13 cellular contexts compared by ENCODE assay signal in genomic region chr17:15947331-15947730, GRCh38. TPM values are rescaled to one million over a fixed set of nuclear protein-coding genes. Genes with fewer than 3 reads are reported as not detected.
DNase-seq lines count a peak whose midpoint lies in the region; ATAC-seq, FAIRE-seq and TF ChIP-seq lines count a peak whose summit lies in the region.
"Had no signal": no experiment of that assay in that cellular context is flagged by ENCODE, and none has a peak within 500 bp of the region (broad histone marks: within the 10 kb centered on the region; RNA-seq: fewer than 3 reads in every experiment).

No MANE protein-coding gene starts in this region.

- intact Hi-C loops in HCT116 (cut with micrococcal nuclease) (loop anchor here (5.0 kb wide), 1 partner anchor 690 kb away; no protein-coding TSS in a partner anchor), K562 (cut with micrococcal nuclease) (loop anchor here (5.0 kb wide), 1 partner anchor 35 kb away; no protein-coding TSS in a partner anchor), spleen (cut with DNase I; ENCODE audit: low total_unique reads) (no loop called here)

- TF ChIP-seq EP300 in K562 (IDR thresholded peaks at IDR 0.05; ENCODE audit: low read length) = no peak

- H3K9me3 ChIP-seq in HCT116 (ENCODE audit: control insufficient read depth in 1 of 2, insufficient read depth in 1 of 2, low read depth in 1 of 2, low read length in 2 of 2) = no peaks in the 10 kb centered on the region
- H3K9me3 ChIP-seq in K562 (replicated peaks; ENCODE audit: control insufficient read depth, insufficient read depth, low read depth, low read length) = no peaks in the 10 kb centered on the region
- H3K9me3 ChIP-seq in spleen = no peaks in the 10 kb centered on the region

- ATAC-seq in HCT116 = no peak
- no peak for ATAC-seq in K562
- ATAC-seq in HG03342 (IDR thresholded peaks at IDR 0.05; ENCODE audit: unreplicated experiment) = no peak
- ATAC-seq: activated CD8-positive, alpha-beta T cell treated with anti-CD3 and anti-CD28 coated beads, Interleukin-2, amount 10 ng/mL, durations not matched to agents 7 days and 5 days; activated naive CD4-positive, alpha-beta T cell treated with anti-CD3 and anti-CD28 coated beads, Interleukin-2, amount 50 U/mL, for 72 hours; T-helper 17 cell had no signal

- H3K36me3 ChIP-seq in HCT116 (ENCODE audit: control insufficient read depth in 1 of 2, insufficient read depth in 2 of 2, low read length in 2 of 2) (peaks cover 0 to 12% of the 10 kb centered on the region in 2 experiments; a peak in 1 of 4 replicates), K562 (ENCODE audit: control insufficient read depth, insufficient read depth, low read length) (peaks cover 7% of the 10 kb centered on the region; the same call in 1 of the 3 replicates), spleen (no peaks in the 10 kb centered on the region)

- in situ Hi-C loops in K562 (cut with MboI) = loop anchor here (10.0 kb wide), 2 partner anchors 47 to 113 kb away; partner anchors contain the start of genes TTC19 and ZSWIM7

- BruUV-seq in HCT116 (replicated peaks; lab: Mats Ljungman, UMichigan) = no TSS peak
- BruUV-seq in K562 (replicated peaks; lab: Mats Ljungman, UMichigan) = no TSS peak

- no peak for DNase-seq in HCT116 (ENCODE audit: low read depth, low spot score)
- DNase-seq in K562 (ENCODE audit: extremely low read depth in 1 of 4, low spot score in 3 of 4) = no peak
- DNase-seq in iris pigment epithelial cell (ENCODE audit: low read depth) = peak; percentile 47
- peak; percentile 54 for DNase-seq in spleen
- no peak for DNase-seq in stimulated activated CD4-positive, alpha-beta T cell treated with anti-CD3 and anti-CD28 coated beads, Interleukin-4, amount 100 ng/mL, for 24 hours
- DNase-seq in SKM-1 (lab: John Stamatoyannopoulos, UW; ENCODE audit: unreplicated experiment) = no peak
- DNase-seq: activated CD8-positive, alpha-beta T cell treated with anti-CD3 and anti-CD28 coated beads, Interleukin-2, amount 10 ng/mL, durations not matched to agents 7 days and 5 days; DMS53; effector CD8-positive, alpha-beta T cell; stimulated activated CD4-positive, alpha-beta T cell treated with anti-CD3 and anti-CD28 coated beads, Interleukin-15, amount 100 ng/mL, for 24 hours; T-helper 17 cell had no signal

- H3K4me3 ChIP-seq in HCT116 (replicated peaks in 1 of 2; ENCODE audit: low read depth in 1 of 2, low read length in 2 of 2) (peak overlapping the region; percentile 56 to 86), K562 (peak overlapping the region; percentile 61; the same call in 1 of the 2 replicates), spleen (no peak overlapping the region)

- TF ChIP-seq CTCF in HCT116 (IDR thresholded peaks at IDR 0.05 in 2 of 3, conservative IDR thresholded peaks at IDR 0.05 in 1 of 3; ENCODE audit: borderline replicate concordance in 1 of 3, insufficient read depth in 1 of 3, low read depth in 2 of 3, low read length in 2 of 3) (no peak), K562 (IDR thresholded peaks at IDR 0.05 in 2 of 3, conservative IDR thresholded peaks at IDR 0.05 in 1 of 3; ENCODE audit: insufficient read depth in 2 of 3, low read depth in 1 of 3, low read length in 3 of 3) (no peak), spleen (IDR thresholded peaks at IDR 0.05 in 8 of 11, conservative IDR thresholded peaks at IDR 0.05 in 3 of 11) (no peak)

- TF ChIP-seq RAD21 in HCT116 (IDR thresholded peaks at IDR 0.05; ENCODE audit: low read depth) (no peak), K562 (CRISPR knock-in tag; conservative IDR thresholded peaks at IDR 0.05 in 1 of 2, IDR thresholded peaks at IDR 0.05 in 1 of 2) (no peak)

- RAD21 ChIA-PET in HCT116 (lab: Charles Lee; ENCODE audit: low non-redundant PET in 1 of 2, low total read pairs in 2 of 2, uncharacterized antibody in 2 of 2, unreplicated experiment in 2 of 2) = no interaction called here

- WGBS in K562 (ENCODE audit: insufficient coverage, low coverage, missing lambda C conversion rate) = 60% methylated on average over 3 of the region's 3 CpGs
- 70 to 97% (median 83%) methylated on average over 3 of the region's 3 CpGs for WGBS in spleen, 5 donors

- peak overlapping the region; percentile 99 for H3K4me2 ChIP-seq in HCT116 (ENCODE audit: low read length)
- peak overlapping the region; percentile 90 for H3K4me2 ChIP-seq in K562 (ENCODE audit: insufficient read depth, low read length)

- H3K9me1 ChIP-seq in K562 (ENCODE audit: control insufficient read depth, insufficient read depth, low read length) = no peaks in the 10 kb centered on the region

- H3K27ac ChIP-seq in HCT116 (ENCODE audit: low read depth, low read length) = peak overlapping the region; percentile 92
- H3K27ac ChIP-seq in K562 (ENCODE audit: extremely low read depth, low read depth, low read length) = no peak overlapping the region; the same call in 2 of the 3 replicates
- H3K27ac ChIP-seq in spleen = no peak overlapping the region

- CTCF ChIA-PET in HCT116 (lab: Charles Lee) (no interaction called here), K562 (lab: Yijun Ruan, JAX; ENCODE audit: low intra/inter-chr PET ratio) (no interaction called here)

- TF ChIP-seq POLR2A in HCT116 (IDR thresholded peaks at IDR 0.05; ENCODE audit: borderline replicate concordance, extremely low read depth, insufficient read depth, insufficient read length) = no peak
- no peak for TF ChIP-seq POLR2A in K562 (conservative IDR thresholded peaks at IDR 0.05)
- no peak for TF ChIP-seq POLR2A in spleen (IDR thresholded peaks at IDR 0.05)

- H3K4me1 ChIP-seq in HCT116 (ENCODE audit: control insufficient read depth in 1 of 2, insufficient read depth in 2 of 2, low read length in 2 of 2) (peaks cover 24 to 67% of the 10 kb centered on the region in 2 experiments), K562 (replicated peaks in 1 of 2; ENCODE audit: control insufficient read depth in 2 of 2, insufficient read depth in 2 of 2, low read length in 2 of 2) (peaks cover 16 to 49% of the 10 kb centered on the region in 2 experiments; a peak in 4 of 5 replicates), spleen (peaks cover 15 to 48% (median 32%) of the 10 kb centered on the region in 6 donors)

- FAIRE-seq in K562 (lab: Jason Lieb, UNC) = no peak

- H3K79me2 ChIP-seq in HCT116 (ENCODE audit: insufficient read depth, low read length) (peaks cover 72% of the 10 kb centered on the region), K562 (ENCODE audit: control insufficient read depth, insufficient read depth, low read length) (peaks cover 34% of the 10 kb centered on the region)

- H3K9ac ChIP-seq in HCT116 (ENCODE audit: low read length) (peak overlapping the region; percentile 91), K562 (ENCODE audit: insufficient read depth in 1 of 2, low read depth in 2 of 2, low read length in 2 of 2) (peak overlapping the region; percentile 77 to 84; a peak in 3 of 4 replicates)

- no peaks in the 10 kb centered on the region for H3K9me2 ChIP-seq in HCT116 (ENCODE audit: insufficient read depth)

- POLR2A ChIA-PET in HCT116 (lab: Charles Lee) (interaction anchor here (3.9 kb wide), 1 partner anchor 11 kb away, joined by 20 read pairs; no protein-coding TSS in a partner anchor), K562 (lab: Yijun Ruan, JAX) (interaction anchor here (2.9 kb wide), 1 partner anchor 12 kb away, joined by 8 read pairs; no protein-coding TSS in a partner anchor)

- H4K20me1 ChIP-seq in HCT116 (ENCODE audit: insufficient read depth) (no peaks in the 10 kb centered on the region), K562 (replicated peaks; ENCODE audit: control insufficient read depth, insufficient read depth, low read length) (peaks cover 5% of the 10 kb centered on the region; the same call in 1 of the 2 replicates)

- H2AFZ ChIP-seq in HCT116 (ENCODE audit: low read depth, low read length, poor library complexity, severe bottlenecking) = no peak overlapping the region
- no peak overlapping the region for H2AFZ ChIP-seq in K562 (ENCODE audit: low read depth, low read length)

- H3K27me3 ChIP-seq in HCT116 (ENCODE audit: insufficient read depth, low read length) = no peaks in the 10 kb centered on the region
- no peaks in the 10 kb centered on the region for H3K27me3 ChIP-seq in K562 (ENCODE audit: control insufficient read depth in 2 of 2, insufficient read depth in 2 of 2, low read length in 2 of 2)
- peaks cover 0 to 62% (median 21%) of the 10 kb centered on the region in 7 donors for H3K27me3 ChIP-seq in spleen (replicated peaks in 1 of 7)

RNA-seq across cellular contexts. Expression of gene ADORA2B, which starts 2.4 kb away (rescaled TPM):
- 47.5 TPM for total RNA-seq in HCT116 (2021; ENCODE audit: unreplicated experiment)
- polyA plus RNA-seq in HCT116 (2012) = 46.0 and 48.3 TPM in 2 replicates
- total RNA-seq in K562 (2011; cell fraction: chromatin; rRNA removed; ENCODE audit: low replicate concordance) = 21.3 and 28.9 TPM in 2 replicates
- total RNA-seq in K562 (2011; cell fraction: nucleolus; rRNA removed) = 24.9 and 28.0 TPM in 2 replicates
- total RNA-seq in K562 (2011; cell fraction: nucleoplasm; rRNA removed) = 20.6 and 25.3 TPM in 2 replicates
- total RNA-seq in K562 (2014; rRNA removed) = 10.5 and 15.7 TPM in 2 replicates
- total RNA-seq in K562 (2014; rRNA removed; fragmentation: Illumina TruSeq; extraction: Trizol) = 9.4 and 10.8 TPM in 2 replicates
- total RNA-seq in K562 (2015; rRNA removed; fragmentation: Illumina TruSeq; extraction: Trizol) = 7.9 and 9.0 TPM in 2 replicates
- 10.7 and 12.2 TPM in 2 replicates for total RNA-seq in K562 (2021)
- polyA plus RNA-seq in K562 (2011; rRNA removed) = 13.7 and 16.6 TPM in 2 replicates
- polyA plus RNA-seq in K562 (2011; cell fraction: cytosol; rRNA removed) = 18.2 and 33.7 TPM in 2 replicates
- polyA plus RNA-seq in K562 (2011; cell fraction: nucleus; rRNA removed) = 7.3 and 8.3 TPM in 2 replicates
- 7.2 and 8.8 TPM in 2 replicates for polyA plus RNA-seq in K562 (2012)
- 9.2 and 10.5 TPM in 2 replicates for polyA plus RNA-seq in K562 (2014; fragmentation: Illumina TruSeq; extraction: Trizol)
- 1 to 10 TPM; 6.4 to 9.2 TPM for polyA plus RNA-seq in K562 (2014; fragmentation: Nextera tagmentation; extraction: Ambion mirVana)
- polyA plus RNA-seq in K562 (2014; rRNA removed) = 12.7 and 13.7 TPM in 2 replicates
- 12.5 and 14.5 TPM in 2 replicates for polyA minus RNA-seq in K562 (2011; rRNA and poly(A)+ RNA removed)
- polyA minus RNA-seq in K562 (2011; cell fraction: cytosol; rRNA and poly(A)+ RNA removed) = 8.0 and 10.0 TPM in 2 replicates
- 5.8 and 9.1 TPM in 2 replicates for polyA minus RNA-seq in K562 (2011; cell fraction: nucleus; rRNA and poly(A)+ RNA removed)
- 1 to 10 TPM in 2 of 7 donors, under 1 TPM in 3, not detected in 2; 0.77 to 2.7 (median 0.92) TPM for total RNA-seq in spleen
- under 1 TPM; 0.13 to 0.23 (median 0.16) TPM for polyA plus RNA-seq in spleen

RNA-seq across cellular contexts. Expression of gene ZSWIM7, which starts 52.2 kb away (rescaled TPM):
- total RNA-seq in HCT116 (2021; ENCODE audit: unreplicated experiment) (33.5 TPM), K562 (2014; rRNA removed) (15.1 and 15.3 TPM in 2 replicates), K562 (2014; rRNA removed; fragmentation: Illumina TruSeq; extraction: Trizol) (9.8 and 11.0 TPM in 2 replicates), K562 (2015; rRNA removed; fragmentation: Illumina TruSeq; extraction: Trizol) (7.9 and 9.5 TPM in 2 replicates), K562 (2021) (6.8 and 9.0 TPM in 2 replicates), spleen (10 to 100 TPM; 13.4 to 40.4 (median 20.7) TPM)
- 29.3 and 36.6 TPM in 2 replicates for polyA plus RNA-seq in HCT116 (2012)
- total RNA-seq in K562 (2011; cell fraction: chromatin; rRNA removed; ENCODE audit: low replicate concordance) = 7.0 and 12.4 TPM in 2 replicates
- 3.3 and 4.0 TPM in 2 replicates for total RNA-seq in K562 (2011; cell fraction: nucleolus; rRNA removed)
- 4.5 and 7.0 TPM in 2 replicates for total RNA-seq in K562 (2011; cell fraction: nucleoplasm; rRNA removed)
- polyA plus RNA-seq in K562 (2011; rRNA removed) (17.2 and 18.7 TPM in 2 replicates), K562 (2014; fragmentation: Illumina TruSeq; extraction: Trizol) (7.4 and 10.0 TPM in 2 replicates), K562 (2014; fragmentation: Nextera tagmentation; extraction: Ambion mirVana) (1 to 10 TPM; 5.9 to 8.0 TPM), K562 (2014; rRNA removed) (15.5 and 22.7 TPM in 2 replicates), spleen (10 to 100 TPM; 32.8 to 47.6 (median 42.3) TPM)
- 12.4 and 15.1 TPM in 2 replicates for polyA plus RNA-seq in K562 (2011; cell fraction: cytosol; rRNA removed)
- polyA plus RNA-seq in K562 (2011; cell fraction: nucleus; rRNA removed) = 12.1 and 12.3 TPM in 2 replicates
- polyA plus RNA-seq in K562 (2012) = 10.6 and 12.0 TPM in 2 replicates
- 8.1 and 10.3 TPM in 2 replicates for polyA minus RNA-seq in K562 (2011; rRNA and poly(A)+ RNA removed)
- 3.0 and 4.1 TPM in 2 replicates for polyA minus RNA-seq in K562 (2011; cell fraction: cytosol; rRNA and poly(A)+ RNA removed)
- 1.9 and 3.2 TPM in 2 replicates for polyA minus RNA-seq in K562 (2011; cell fraction: nucleus; rRNA and poly(A)+ RNA removed)

RNA-seq across cellular contexts. Expression of gene TTC19, which starts 52.3 kb away (rescaled TPM):
- total RNA-seq in HCT116 (2021; ENCODE audit: unreplicated experiment) (61.3 TPM), K562 (2014; rRNA removed) (42.0 and 60.8 TPM in 2 replicates), K562 (2014; rRNA removed; fragmentation: Illumina TruSeq; extraction: Trizol) (26.5 and 30.1 TPM in 2 replicates), K562 (2015; rRNA removed; fragmentation: Illumina TruSeq; extraction: Trizol) (19.1 and 20.3 TPM in 2 replicates), K562 (2021) (23.8 and 25.6 TPM in 2 replicates), spleen (10 to 100 TPM; 29.9 to 59.9 (median 36.6) TPM)
- 34.5 and 41.1 TPM in 2 replicates for polyA plus RNA-seq in HCT116 (2012)
- total RNA-seq in K562 (2011; cell fraction: chromatin; rRNA removed; ENCODE audit: low replicate concordance) = 24.1 and 46.0 TPM in 2 replicates
- 21.0 and 27.5 TPM in 2 replicates for total RNA-seq in K562 (2011; cell fraction: nucleolus; rRNA removed)
- total RNA-seq in K562 (2011; cell fraction: nucleoplasm; rRNA removed) = 32.6 and 47.8 TPM in 2 replicates
- polyA plus RNA-seq in K562 (2011; rRNA removed) (6.3 and 8.1 TPM in 2 replicates), K562 (2014; fragmentation: Illumina TruSeq; extraction: Trizol) (24.6 and 27.6 TPM in 2 replicates), K562 (2014; fragmentation: Nextera tagmentation; extraction: Ambion mirVana) (10 to 100 TPM in 1 of 2 experiments, 1 to 10 TPM in 1; 8.9 to 10.5 TPM), K562 (2014; rRNA removed) (16.1 and 25.3 TPM in 2 replicates), spleen (10 to 100 TPM; 14.6 to 20.3 (median 15.2) TPM)
- polyA plus RNA-seq in K562 (2011; cell fraction: cytosol; rRNA removed) = 5.9 and 11.5 TPM in 2 replicates
- 10.5 and 11.8 TPM in 2 replicates for polyA plus RNA-seq in K562 (2011; cell fraction: nucleus; rRNA removed)
- polyA plus RNA-seq in K562 (2012) = 19.6 and 25.0 TPM in 2 replicates
- 11.0 and 13.2 TPM in 2 replicates for polyA minus RNA-seq in K562 (2011; rRNA and poly(A)+ RNA removed)
- polyA minus RNA-seq in K562 (2011; cell fraction: cytosol; rRNA and poly(A)+ RNA removed) = 12.8 and 13.1 TPM in 2 replicates
- polyA minus RNA-seq in K562 (2011; cell fraction: nucleus; rRNA and poly(A)+ RNA removed) = 22.3 and 23.7 TPM in 2 replicates

Comparison
In these comparisons a context has a peak if more than half of its experiments do, and no peak if none do; other contexts are left out.
1. DNase-seq: peak in iris pigment epithelial cell (single experiment) and spleen (single experiment); none in HCT116 (single experiment), K562 (0 of 4), stimulated activated CD4-positive, alpha-beta T cell treated with anti-CD3 and anti-CD28 coated beads, Interleukin-4, amount 100 ng/mL, for 24 hours (single experiment) and SKM-1 (single experiment).
2. H3K4me3 ChIP-seq: peak in HCT116 (2 of 2) and K562 (single experiment); none in spleen (0 of 8).